ENCODE assay signal across 8 cellular contexts in genomic region chr17:82020874-82021727, GRCh38. TPM values are rescaled to one million over a fixed set of nuclear protein-coding genes. Genes with fewer than 3 reads are reported as not detected.
A peak's percentile ranks its signal among the peaks of the same experiment; 100 is the strongest.
DNase-seq lines count a peak whose midpoint lies in the region; ATAC-seq and TF ChIP-seq lines count a peak whose summit lies in the region.

No MANE protein-coding gene starts in this region.

- intact Hi-C loops in ascending aorta (cut with DNase I), result loop anchor here (1.0 to 5.0 kb wide), 4 partner anchors 62 to 191 kb away; partner anchors contain the start of genes ARHGDIA, CCDC57 and PCYT2
- intact Hi-C loops in left ventricle myocardium inferior (cut with micrococcal nuclease), result no loop called here

- H3K27ac ChIP-seq in ascending aorta (no peak overlapping the region), left ventricle myocardium inferior (replicated peaks) (no peak overlapping the region)

- H3K27me3 ChIP-seq in ascending aorta, result no peaks in the 10 kb centered on the region
- no peaks in the 10 kb centered on the region for H3K27me3 ChIP-seq in left ventricle myocardium inferior (ENCODE audit: low read depth)

- H3K36me3 Mint-ChIP-seq in IgD-negative memory B cell, result no peaks in the 10 kb centered on the region

- no peaks in the 10 kb centered on the region for H3K9me3 ChIP-seq in ascending aorta
- no peaks in the 10 kb centered on the region for H3K9me3 ChIP-seq in left ventricle myocardium inferior (replicated peaks)

- H3K4me1 ChIP-seq in ascending aorta (peaks cover 12 to 20% of the 10 kb centered on the region in 2 donors), left ventricle myocardium inferior (peaks cover 37% of the 10 kb centered on the region)

- DNase-seq in DMS153 treated with DMSO at 0.1 percent for 48 hours (lab: John Stamatoyannopoulos, UW; ENCODE audit: unreplicated experiment) (peak; percentile 48), ascending aorta (ENCODE audit: low spot score in 2 of 2) (peak in 1 of 2 donors; percentile 87), left ventricle myocardium inferior (peak; percentile 72), renal cortical epithelial cell (ENCODE audit: low read depth) (peak; percentile 66), SKM-1 treated with dmso at 0.1 percent for 144 hours (lab: John Stamatoyannopoulos, UW; ENCODE audit: unreplicated experiment) (no peak)

- H3K27me3 Mint-ChIP-seq in IgD-negative memory B cell, result no peaks in the 10 kb centered on the region

- peaks cover 0 to 14% of the 10 kb centered on the region in 2 donors for H3K36me3 ChIP-seq in ascending aorta
- no peaks in the 10 kb centered on the region for H3K36me3 ChIP-seq in left ventricle myocardium inferior

- peak overlapping the region; percentile 84 to 94 (median 90) for H3K4me3 Mint-ChIP-seq in IgD-negative memory B cell

- H3K4me1 Mint-ChIP-seq in IgD-negative memory B cell, result peaks cover 7 to 10% (median 9%) of the 10 kb centered on the region in 3 donors

- H3K27ac Mint-ChIP-seq in IgD-negative memory B cell, result peak overlapping the region in 1 of 3 donors; percentile 79

- H3K9me3 Mint-ChIP-seq in IgD-negative memory B cell, result no peaks in the 10 kb centered on the region

- ATAC-seq in SK-N-SH treated with all-trans-retinoic acid at 6 μM for 48 hours (peak; percentile 45), HG03354 (IDR thresholded peaks at IDR 0.05; ENCODE audit: poor library complexity, severe bottlenecking, unreplicated experiment) (no peak)

- peak overlapping the region; percentile 80 to 99 for H3K4me3 ChIP-seq in ascending aorta
- H3K4me3 ChIP-seq in left ventricle myocardium inferior, result peak overlapping the region; percentile 97

- TF ChIP-seq CTCF in ascending aorta (IDR thresholded peaks at IDR 0.05) (peak; percentile 84 to 91 (median 85)), left ventricle myocardium inferior (IDR thresholded peaks at IDR 0.05; ENCODE audit: borderline replicate concordance) (peak; percentile 73)

TF ChIP-seq in SK-N-SH treated with all-trans-retinoic acid at 6 μM for 48 hours, 23 proteins besides CTCF, POLR2A, EP300 and RAD21:
- no peak for TF ChIP-seq ZNF70 (CRISPR knock-in tag; IDR thresholded peaks at IDR 0.05)
- TF ChIP-seq ZFP3 (CRISPR knock-in tag; IDR thresholded peaks at IDR 0.05), result peak; percentile 87; the same call in 1 of the 2 replicates

RNA-seq across cellular contexts. Expression of gene CENPX, which starts 1.6 kb away (rescaled TPM):
- polyA plus RNA-seq in IgD-negative memory B cell, result 47.7 TPM
- total RNA-seq in ascending aorta (41.3 TPM), left ventricle myocardium inferior (26.3 TPM), renal cortical epithelial cell (13.6 and 63.6 TPM in 2 replicates)

RNA-seq across cellular contexts. Expression of gene LRRC45, which starts 2.0 kb away (rescaled TPM):
- 5.3 TPM for polyA plus RNA-seq in IgD-negative memory B cell
- total RNA-seq in ascending aorta, result 2.0 TPM
- 4.3 TPM for total RNA-seq in left ventricle myocardium inferior
- total RNA-seq in renal cortical epithelial cell, result 15.2 and 15.8 TPM in 2 replicates

RNA-seq across cellular contexts. Expression of gene RAC3, which starts 10.4 kb away (rescaled TPM):
- polyA plus RNA-seq in IgD-negative memory B cell, result not detected
- total RNA-seq in ascending aorta (not detected), left ventricle myocardium inferior (0.82 TPM), renal cortical epithelial cell (7.7 and 16.8 TPM in 2 replicates)

RNA-seq across cellular contexts. Expression of gene DCXR, which starts 16.4 kb away (rescaled TPM):
- polyA plus RNA-seq in IgD-negative memory B cell, result 88.3 TPM
- 160 TPM for total RNA-seq in ascending aorta
- 219 TPM for total RNA-seq in left ventricle myocardium inferior
- 19.4 and 35.4 TPM in 2 replicates for total RNA-seq in renal cortical epithelial cell

RNA-seq across cellular contexts. Expression of gene RFNG, which starts 30.5 kb away (rescaled TPM):
- 4.1 TPM for polyA plus RNA-seq in IgD-negative memory B cell
- total RNA-seq in ascending aorta, result 73.7 TPM
- total RNA-seq in left ventricle myocardium inferior, result 21.1 TPM
- 27.3 and 31.0 TPM in 2 replicates for total RNA-seq in renal cortical epithelial cell
